ENCODE assay signal across 24 cellular contexts in genomic region chr9:15525958-15526357, GRCh38. TPM values are rescaled to one million over a fixed set of nuclear protein-coding genes. Genes with fewer than 3 reads are reported as not detected.
A peak's percentile ranks its signal among the peaks of the same experiment; 100 is the strongest.
DNase-seq lines count a peak whose midpoint lies in the region; FAIRE-seq and TF ChIP-seq lines count a peak whose summit lies in the region.
"Had no signal": no experiment of that assay in that cellular context is flagged by ENCODE, and none has a peak within 500 bp of the region (broad histone marks: within the 10 kb centered on the region; RNA-seq: fewer than 3 reads in every experiment).

No MANE protein-coding gene starts in this region.

- H3K4me3 Mint-ChIP-seq in neural progenitor cell = no peak overlapping the region
- H3K4me3 Mint-ChIP-seq: B cell; CD4-positive, alpha-beta T cell; CD8-positive, alpha-beta T cell had no signal

- H4K20me1 ChIP-seq in neural progenitor cell (ENCODE audit: low read depth) = no peaks in the 10 kb centered on the region
- H4K20me1 ChIP-seq: BLaER1 treated with 17β-estradiol and CSF1 and Interleukin-3, amounts not matched to agents 10 nM and 100 nM had no signal

- H3K79me2 ChIP-seq in neural progenitor cell (ENCODE audit: low read depth) = no peaks in the 10 kb centered on the region

- H3K4me3 ChIP-seq in kidney (ENCODE audit: low read length in 2 of 2) (no peak overlapping the region), uterus (no peak overlapping the region), WERI-Rb-1 (ENCODE audit: low read depth, low read length) (no peak overlapping the region), neural progenitor cell (no peak overlapping the region)
- H3K4me3 ChIP-seq: A549; BLaER1 treated with 17β-estradiol and CSF1 and Interleukin-3, amounts not matched to agents 10 nM and 100 nM; GM12878 had no signal

- H3K27ac ChIP-seq in kidney (ENCODE audit: low read depth in 2 of 2, low read length in 2 of 2) (no peak overlapping the region), uterus (no peak overlapping the region), WERI-Rb-1 (no peak overlapping the region), neural progenitor cell (no peak overlapping the region)
- H3K27ac ChIP-seq: 22Rv1; A549; BLaER1 treated with 17β-estradiol and CSF1 and Interleukin-3, amounts not matched to agents 10 nM and 100 nM; C4-2B had no signal

- FAIRE-seq in A204.1 (lab: Jason Lieb, UNC) (peak; percentile 94), TTC549 (lab: Jason Lieb, UNC) (peak; percentile 76), colon (lab: Jason Lieb, UNC) (peak; percentile 93), kidney (lab: Jason Lieb, UNC) (peak; percentile 32)
- FAIRE-seq: A549, D721Med, GM12878, GM12892, GM18507 had no signal

- H3F3A ChIP-seq in neural progenitor cell (ENCODE audit: low read depth) = no peaks in the 10 kb centered on the region

- H3K36me3 ChIP-seq in kidney (ENCODE audit: control insufficient read depth in 1 of 2, insufficient read depth in 2 of 2, low read length in 2 of 2) (no peaks in the 10 kb centered on the region), uterus (no peaks in the 10 kb centered on the region), WERI-Rb-1 (no peaks in the 10 kb centered on the region), neural progenitor cell (no peaks in the 10 kb centered on the region)
- H3K36me3 ChIP-seq: BLaER1 treated with 17β-estradiol and CSF1 and Interleukin-3, amounts not matched to agents 10 nM and 100 nM had no signal

- no peaks in the 10 kb centered on the region for H3K4me1 Mint-ChIP-seq in neural progenitor cell

- H3K9me3 Mint-ChIP-seq in neural progenitor cell = no peaks in the 10 kb centered on the region
- H3K9me3 Mint-ChIP-seq: CD4-positive, alpha-beta T cell; CD8-positive, alpha-beta T cell had no signal

- H3K27ac Mint-ChIP-seq in neural progenitor cell = no peak overlapping the region
- H3K27ac Mint-ChIP-seq: B cell; CD4-positive, alpha-beta T cell; CD8-positive, alpha-beta T cell had no signal

- intact Hi-C loops in kidney (cut with DNase I) (no loop called here), uterus (cut with DNase I; ENCODE audit: low total_unique reads) (no loop called here)

- DNase-seq in kidney (no peak), uterus (no peak), WERI-Rb-1 (no peak), neural progenitor cell (ENCODE audit: low spot score) (no peak), kidney tubule cell (ENCODE audit: low spot score) (no peak)
- DNase-seq: AML-193; Caco-2; Calu3; CD4-positive, alpha-beta T cell; CD8-positive, alpha-beta T cell; DMS79 treated with DMSO at 0.1 percent for 48 hours; GDM1 had no signal

- no peak overlapping the region for H3K9ac ChIP-seq in kidney (ENCODE audit: low read length in 2 of 2)
- no peak overlapping the region for H3K9ac ChIP-seq in neural progenitor cell
- H3K9ac ChIP-seq: BLaER1 treated with 17β-estradiol and CSF1 and Interleukin-3, amounts not matched to agents 10 nM and 100 nM had no signal

- TF ChIP-seq CTCF in kidney (IDR thresholded peaks at IDR 0.05; ENCODE audit: borderline replicate concordance, extremely low read depth, insufficient read depth) = no peak
- no peak for TF ChIP-seq CTCF in uterus (IDR thresholded peaks at IDR 0.05)
- no peak for TF ChIP-seq CTCF in WERI-Rb-1 (IDR thresholded peaks at IDR 0.05; ENCODE audit: low read depth, low read length)
- TF ChIP-seq CTCF in neural progenitor cell (IDR thresholded peaks at IDR 0.05) = no peak

- no peak for TF ChIP-seq POLR2A in uterus (IDR thresholded peaks at IDR 0.05)

- no peak overlapping the region for H3K4me2 ChIP-seq in neural progenitor cell
- H3K4me2 ChIP-seq: A549; BLaER1 treated with 17β-estradiol and CSF1 and Interleukin-3, amounts not matched to agents 10 nM and 100 nM had no signal

- H3K4me1 ChIP-seq in kidney (ENCODE audit: control insufficient read depth in 1 of 2, insufficient read depth in 1 of 2, low read depth in 1 of 2, low read length in 2 of 2) = no peaks in the 10 kb centered on the region
- no peaks in the 10 kb centered on the region for H3K4me1 ChIP-seq in uterus
- peaks cover 5% of the 10 kb centered on the region for H3K4me1 ChIP-seq in neural progenitor cell
- H3K4me1 ChIP-seq: A549; BLaER1 treated with 17β-estradiol and CSF1 and Interleukin-3, amounts not matched to agents 10 nM and 100 nM; Caco-2 had no signal

- H3K27me3 Mint-ChIP-seq in neural progenitor cell (ENCODE audit: insufficient read depth, low read depth) = peaks cover 2% of the 10 kb centered on the region
- H3K27me3 Mint-ChIP-seq: B cell; CD4-positive, alpha-beta T cell had no signal

- no peak overlapping the region for H2AFZ ChIP-seq in neural progenitor cell (replicated peaks)

- no peaks in the 10 kb centered on the region for H3K36me3 Mint-ChIP-seq in neural progenitor cell
- H3K36me3 Mint-ChIP-seq: CD8-positive, alpha-beta T cell had no signal

- H3K9me3 ChIP-seq in kidney (ENCODE audit: control insufficient read depth in 1 of 2, low read length in 2 of 2) (no peaks in the 10 kb centered on the region), uterus (no peaks in the 10 kb centered on the region), WERI-Rb-1 (ENCODE audit: severe bottlenecking) (no peaks in the 10 kb centered on the region), neural progenitor cell (ENCODE audit: low read depth) (no peaks in the 10 kb centered on the region)
- H3K9me3 ChIP-seq: A549, Caco-2 had no signal

- H3K27me3 ChIP-seq in uterus (no peaks in the 10 kb centered on the region), WERI-Rb-1 (ENCODE audit: insufficient read depth, low read depth, severe bottlenecking) (no peaks in the 10 kb centered on the region), neural progenitor cell (no peaks in the 10 kb centered on the region)
- H3K27me3 ChIP-seq: BLaER1 treated with 17β-estradiol and CSF1 and Interleukin-3, amounts not matched to agents 10 nM and 100 nM had no signal

RNA-seq across cellular contexts. Expression of gene PSIP1, which starts 15.2 kb away (rescaled TPM):
- 43.9 TPM for total RNA-seq in kidney
- 31.1 TPM for polyA plus RNA-seq in kidney (ENCODE audit: insufficient read depth, low read depth, low replicate concordance)
- total RNA-seq in uterus = 100 to 1,000 TPM in 3 of 4 donors, 10 to 100 TPM in 1; 97.1 to 112 (median 102) TPM
- 242 and 402 TPM in 2 replicates for total RNA-seq in neural progenitor cell (ENCODE audit: low replicate concordance)

RNA-seq across cellular contexts. Expression of gene CCDC171, which starts 26.9 kb away (rescaled TPM):
- total RNA-seq in kidney (5.1 TPM), uterus (10 to 100 TPM; 15.6 to 45.6 (median 26.4) TPM), neural progenitor cell (ENCODE audit: low replicate concordance) (6.1 and 9.3 TPM in 2 replicates)
- polyA plus RNA-seq in kidney (ENCODE audit: insufficient read depth, low read depth, low replicate concordance) = 1.2 TPM
